In the genomic region with DNA sequence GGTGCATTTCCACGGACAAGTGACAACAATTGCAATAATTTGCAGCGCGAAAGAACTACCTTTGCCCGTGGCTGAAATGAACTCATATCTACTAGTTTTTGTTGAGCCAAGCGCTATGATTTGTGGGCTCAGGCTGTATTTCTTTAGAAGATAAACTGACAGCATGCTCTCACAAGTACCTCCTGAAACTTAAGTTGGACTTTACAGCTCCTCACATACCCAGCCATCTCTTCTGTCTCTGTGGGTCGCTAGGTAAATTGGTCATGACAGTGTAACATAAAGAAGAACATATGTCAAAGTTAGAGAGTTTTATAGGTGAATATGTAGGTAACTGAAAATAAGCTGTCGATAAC, we compare ENCODE assay signal across 8 cellular contexts. TPM values are rescaled to one million over a fixed set of nuclear protein-coding genes. Genes with fewer than 3 reads are reported as not detected.
DNase-seq lines count a peak whose midpoint lies in the region; ATAC-seq lines count a peak whose summit lies in the region.

No MANE protein-coding gene starts in this region.

- H3K36me3 Mint-ChIP-seq in activated CD8-positive, alpha-beta T cell treated with anti-CD3 and anti-CD28 coated beads, Interleukin-2, amount 10 ng/mL, durations not matched to agents 7 days and 5 days (ENCODE audit: low read depth) = peaks cover 4% of the 10 kb centered on the region
- H3K36me3 Mint-ChIP-seq in immature natural killer cell = peaks cover 7 to 9% (median 8%) of the 10 kb centered on the region in 3 donors

- ATAC-seq in GM18519 (IDR thresholded peaks at IDR 0.05; ENCODE audit: low FRiP score, unreplicated experiment) (peak; percentile 2), HG02884 (IDR thresholded peaks at IDR 0.05; ENCODE audit: unreplicated experiment) (peak; percentile 5)
- ATAC-seq in activated CD8-positive, alpha-beta T cell treated with anti-CD3 and anti-CD28 coated beads, Interleukin-2, amount 10 ng/mL, durations not matched to agents 7 days and 5 days = no peak

- POLR2A ChIA-PET in activated CD8-positive, alpha-beta T cell treated with anti-CD3 and anti-CD28 coated beads, Interleukin-2, amount 10 ng/mL, durations not matched to agents 7 days and 5 days (lab: Charles Lee) = no interaction called here

- peak overlapping the region; percentile 82 for H3K27ac Mint-ChIP-seq in activated CD8-positive, alpha-beta T cell treated with anti-CD3 and anti-CD28 coated beads, Interleukin-2, amount 10 ng/mL, durations not matched to agents 7 days and 5 days
- peak overlapping the region; percentile 81 to 98 (median 90) for H3K27ac Mint-ChIP-seq in immature natural killer cell

- CTCF ChIA-PET in activated CD8-positive, alpha-beta T cell treated with anti-CD3 and anti-CD28 coated beads, Interleukin-2, amount 10 ng/mL, durations not matched to agents 7 days and 5 days (lab: Charles Lee) = interaction anchor here (1.2 kb wide), 1 partner anchor 40 kb away, joined by 7 read pairs; no protein-coding TSS in a partner anchor

- no peak for DNase-seq in activated CD8-positive, alpha-beta T cell treated with anti-CD3 and anti-CD28 coated beads, Interleukin-2, amount 10 ng/mL, durations not matched to agents 7 days and 5 days
- DNase-seq in immature natural killer cell = no peak
- no peak for DNase-seq in substantia nigra (lab: John Stamatoyannopoulos, UW)
- no peak for DNase-seq in stimulated activated CD4-positive, alpha-beta T cell treated with anti-CD3 and anti-CD28 coated beads, Interleukin-2, amount 100 ng/mL, for 48 hours
- no peak for DNase-seq in NCI-H226
- DNase-seq in germinal center (ENCODE audit: low spot score) = no peak

- H3K27me3 Mint-ChIP-seq in activated CD8-positive, alpha-beta T cell treated with anti-CD3 and anti-CD28 coated beads, Interleukin-2, amount 10 ng/mL, durations not matched to agents 7 days and 5 days (ENCODE audit: low read depth) = no peaks in the 10 kb centered on the region
- H3K27me3 Mint-ChIP-seq in immature natural killer cell (ENCODE audit: low read depth in 3 of 3) = peaks cover 7 to 15% (median 13%) of the 10 kb centered on the region in 3 donors

- H3K4me3 Mint-ChIP-seq in activated CD8-positive, alpha-beta T cell treated with anti-CD3 and anti-CD28 coated beads, Interleukin-2, amount 10 ng/mL, durations not matched to agents 7 days and 5 days = peak overlapping the region; percentile 90
- peak overlapping the region; percentile 94 to 99 (median 96) for H3K4me3 Mint-ChIP-seq in immature natural killer cell

- peak overlapping the region; percentile 80 for H3K27ac ChIP-seq in substantia nigra (ENCODE audit: low read depth, low read length, poor library complexity, severe bottlenecking)

- H3K4me1 Mint-ChIP-seq in activated CD8-positive, alpha-beta T cell treated with anti-CD3 and anti-CD28 coated beads, Interleukin-2, amount 10 ng/mL, durations not matched to agents 7 days and 5 days (ENCODE audit: low read depth) = peaks cover 22% of the 10 kb centered on the region
- H3K4me1 Mint-ChIP-seq in immature natural killer cell = peaks cover 28 to 47% of the 10 kb centered on the region in 2 donors

- H3K9me3 Mint-ChIP-seq in activated CD8-positive, alpha-beta T cell treated with anti-CD3 and anti-CD28 coated beads, Interleukin-2, amount 10 ng/mL, durations not matched to agents 7 days and 5 days (ENCODE audit: insufficient read depth) = peaks cover 6% of the 10 kb centered on the region
- H3K9me3 Mint-ChIP-seq in immature natural killer cell = no peaks in the 10 kb centered on the region

RNA-seq across cellular contexts. Expression of a gene that starts 0.8 kb away (rescaled TPM):
- total RNA-seq in activated CD8-positive, alpha-beta T cell treated with anti-CD3 and anti-CD28 coated beads, Interleukin-2, amount 10 ng/mL, durations not matched to agents 7 days and 5 days = 10 to 100 TPM; 21.2 to 26.0 TPM
- 10 to 100 TPM; 13.2 to 15.4 (median 15.1) TPM for polyA plus RNA-seq in immature natural killer cell

RNA-seq across cellular contexts. Expression of a gene that starts 53.3 kb away (rescaled TPM):
- total RNA-seq in activated CD8-positive, alpha-beta T cell treated with anti-CD3 and anti-CD28 coated beads, Interleukin-2, amount 10 ng/mL, durations not matched to agents 7 days and 5 days = under 1 TPM in 1 of 2 experiments, not detected in 1; 0.13 TPM
- polyA plus RNA-seq in immature natural killer cell = 1 to 10 TPM in 1 of 3 donors, under 1 TPM in 1, not detected in 1; 0.52 to 1.3 TPM
